ENCODE assay signal across 3 cellular contexts in genomic region chr1:90562892-90563291, GRCh38.
"Had no signal": no experiment of that assay in that cellular context is flagged by ENCODE, and none has a peak within 500 bp of the region (broad histone marks: within the 10 kb centered on the region; RNA-seq: fewer than 3 reads in every experiment).

No MANE protein-coding gene starts in this region.

- DNase-seq: GDM1, GF-D8 had no signal

- ATAC-seq: GM12878 had no signal

- H3K4me3 ChIP-seq: GM12878 had no signal
